ENCODE assay signal across 1 cellular context in the genomic region with DNA sequence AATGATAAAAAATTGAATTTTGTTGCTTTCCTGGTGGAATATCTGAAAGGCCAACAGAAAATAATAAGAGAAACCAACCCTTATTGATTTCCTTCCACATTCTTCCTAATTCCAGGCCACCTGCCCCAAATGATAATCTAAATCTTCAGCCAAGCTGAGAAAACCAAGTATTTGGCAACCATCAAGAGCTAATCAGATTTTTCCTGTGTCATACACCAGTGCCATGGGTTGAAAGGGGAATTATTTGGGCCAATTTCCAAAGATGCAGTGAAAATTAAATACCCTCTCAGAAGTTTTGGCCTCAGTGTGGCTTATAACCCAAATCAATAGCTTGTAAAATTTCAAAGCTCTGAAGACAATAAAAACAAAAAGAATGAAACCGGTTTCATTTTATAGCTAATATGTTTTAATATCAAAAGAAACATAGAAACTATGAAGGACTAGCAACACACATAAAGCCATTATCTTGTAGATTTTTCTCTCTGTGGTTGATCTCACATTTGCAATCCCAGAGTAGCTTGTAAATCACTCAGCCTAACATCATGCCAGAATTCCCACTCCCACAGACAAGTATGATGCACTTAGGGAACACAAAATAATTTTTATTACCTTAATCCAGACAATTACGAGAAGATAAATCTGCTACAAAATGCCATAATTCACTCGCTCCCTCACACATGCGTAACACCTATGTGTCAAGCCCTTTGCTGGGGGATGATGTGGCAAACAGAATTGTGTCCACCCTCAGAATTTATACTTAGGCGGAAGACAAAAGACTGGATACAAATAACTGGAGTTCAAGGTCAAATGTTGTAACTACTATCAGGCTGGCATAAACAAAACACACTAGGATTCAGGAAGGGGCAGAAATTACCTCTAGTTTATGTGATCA.
TF ChIP-seq lines count a peak whose summit lies in the region.

No MANE protein-coding gene starts in this region.

TF ChIP-seq in H1, 55 proteins besides CTCF, POLR2A, EP300 and RAD21 (continued from another document):
- TF ChIP-seq ATF2 (IDR thresholded peaks at IDR 0.05; ENCODE audit: low read length) (no peak), CTBP2 (IDR thresholded peaks at IDR 0.05; ENCODE audit: borderline replicate concordance, insufficient read depth, insufficient read length, low read length) (no peak), CHD1 (IDR thresholded peaks at IDR 0.05; ENCODE audit: low read depth, low read length) (no peak), RXRA (IDR thresholded peaks at IDR 0.05; ENCODE audit: insufficient read depth, low read depth, low read length) (no peak), PHF8 (conservative IDR thresholded peaks at IDR 0.05; ENCODE audit: low read depth, low read length) (no peak), TCF12 (IDR thresholded peaks at IDR 0.05; ENCODE audit: low read depth, low read length) (no peak)
